Comparison of ENCODE assay signal across 11 cellular contexts in the genomic region with DNA sequence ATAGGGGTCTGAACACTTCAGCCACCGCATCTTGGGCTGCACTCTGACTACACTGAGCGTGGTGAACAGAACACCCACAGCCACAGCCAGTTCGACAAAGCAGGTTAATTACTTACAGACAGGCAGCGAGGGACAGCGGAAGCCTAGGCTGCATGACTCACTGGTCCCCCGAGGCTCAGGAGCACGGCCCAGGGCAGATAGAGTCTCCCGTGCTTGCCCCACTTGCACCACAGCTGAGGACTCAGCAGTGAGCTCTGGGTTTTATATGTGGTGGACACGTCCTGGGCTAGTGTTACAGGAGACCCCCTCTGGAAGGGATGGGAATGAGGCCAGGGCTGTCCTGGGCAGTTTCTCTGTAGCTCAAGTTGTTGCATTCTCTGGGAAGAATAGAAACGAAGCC. TPM values are rescaled to one million over a fixed set of nuclear protein-coding genes. Genes with fewer than 3 reads are reported as not detected.
DNase-seq lines count a peak whose midpoint lies in the region; FAIRE-seq and TF ChIP-seq lines count a peak whose summit lies in the region.
"Not testable (repeated sequence)": the region's sequence is repeated elsewhere in the genome, so short reads cannot be mapped to it uniquely, and the experiment has no call there.
"Had no signal": no experiment of that assay in that cellular context is flagged by ENCODE, and none has a peak within 500 bp of the region (broad histone marks: within the 10 kb centered on the region; RNA-seq: fewer than 3 reads in every experiment).

No MANE protein-coding gene starts in this region.

- H2BK15ac ChIP-seq in mesenchymal stem cell (ENCODE audit: low read depth, poor library complexity, severe bottlenecking) = not testable (repeated sequence)

- H3K4me1 Mint-ChIP-seq in MCF 10A (ENCODE audit: insufficient read depth, unreplicated experiment) = peaks cover 33% of the 10 kb centered on the region

- peak; percentile 77 for FAIRE-seq in RCC 7860 (lab: Jason Lieb, UNC)

- peaks cover 17% of the 10 kb centered on the region for H3K27me3 Mint-ChIP-seq in MCF 10A (ENCODE audit: insufficient read depth, unreplicated experiment)

- not testable (repeated sequence) for H3K23ac ChIP-seq in mesenchymal stem cell (ENCODE audit: low read length in 2 of 2)

- not testable (repeated sequence) for H4K8ac ChIP-seq in mesenchymal stem cell (ENCODE audit: low read length)

- not testable (repeated sequence) for BruUV-seq in MCF 10A (replicated peaks; lab: Mats Ljungman, UMichigan)

- H2BK120ac ChIP-seq in mesenchymal stem cell (ENCODE audit: low read depth, low read length) = not testable (repeated sequence)

- not testable (repeated sequence) for H3K9me3 ChIP-seq in mesenchymal stem cell (ENCODE audit: control insufficient read depth, low read length)

- not testable (repeated sequence) for TF ChIP-seq CTCF in MCF 10A (IDR thresholded peaks at IDR 0.05; ENCODE audit: unreplicated experiment); fibroblast of mammary gland (conservative IDR thresholded peaks at IDR 0.05; ENCODE audit: control insufficient read depth, insufficient read depth, low read depth, low read length)

- not testable (repeated sequence) for H3K79me1 ChIP-seq in mesenchymal stem cell (replicated peaks; ENCODE audit: low read length, poor library complexity, severe bottlenecking)

- H3K27ac ChIP-seq in mesenchymal stem cell (ENCODE audit: low read length, poor library complexity, severe bottlenecking) = not testable (repeated sequence)

- not testable (repeated sequence) for H3K4me3 Mint-ChIP-seq in MCF 10A (ENCODE audit: unreplicated experiment)

- not testable (repeated sequence) for H4K91ac ChIP-seq in mesenchymal stem cell (ENCODE audit: low read length)

- not testable (repeated sequence) for H3K4me3 ChIP-seq in fibroblast of mammary gland (ENCODE audit: control insufficient read depth, low read depth, low read length); mesenchymal stem cell (ENCODE audit: insufficient read depth in 1 of 2, low read depth in 1 of 2, low read length in 2 of 2)

- not testable (repeated sequence) for H3K9me3 Mint-ChIP-seq in MCF 10A (ENCODE audit: unreplicated experiment)

- 56% methylated on average over 8 of the region's 10 CpGs for WGBS in mesenchymal stem cell

- CTCF ChIA-PET in MCF 10A (lab: Yijun Ruan, JAX) = interaction anchor here (0.6 kb wide), 1 partner anchor 608 kb away, joined by 3 read pairs; no protein-coding TSS in a partner anchor

- not testable (repeated sequence) for H3K14ac ChIP-seq in mesenchymal stem cell (ENCODE audit: low read length in 2 of 2)

- H2AFZ ChIP-seq in mesenchymal stem cell (ENCODE audit: low read depth, low read length) = not testable (repeated sequence)

- peak overlapping the region; percentile 37 for H3K4me2 ChIP-seq in mesenchymal stem cell (ENCODE audit: low read length, poor library complexity, severe bottlenecking)

- DNase-seq in DMS53 (lab: John Stamatoyannopoulos, UW) = peak; percentile 17
- peak; percentile 49 for DNase-seq in HK-2 (ENCODE audit: unreplicated experiment)
- not testable (repeated sequence) for DNase-seq in RCC 7860 (ENCODE audit: low spot score); mesenchymal stem cell
- peak; percentile 60 for DNase-seq in MCF 10A (ENCODE audit: unreplicated experiment)
- DNase-seq in fibroblast of mammary gland (ENCODE audit: low read depth) = peak; percentile 47

- not testable (repeated sequence) for H3K36me3 ChIP-seq in mesenchymal stem cell (ENCODE audit: control insufficient read depth in 1 of 2, insufficient read depth in 2 of 2, low read depth in 1 of 2, low read length in 2 of 2)

- not testable (repeated sequence) for H3K36me3 Mint-ChIP-seq in MCF 10A (ENCODE audit: insufficient read depth, unreplicated experiment)

- not testable (repeated sequence) for H2BK5ac ChIP-seq in mesenchymal stem cell (ENCODE audit: low read depth, low read length, poor library complexity, severe bottlenecking)

- POLR2A ChIA-PET in MCF 10A (lab: Yijun Ruan, JAX) = interaction anchor here (1.4 to 3.2 kb wide), 2 partner anchors 18 to 22 kb away, joined by 3 to 57 read pairs; no protein-coding TSS in a partner anchor

- H3K4ac ChIP-seq in mesenchymal stem cell (ENCODE audit: low read depth in 1 of 2, low read length in 2 of 2) = not testable (repeated sequence)

- intact Hi-C loops in MCF 10A (cut with micrococcal nuclease) = loop anchor here (2.0 kb wide), 1 partner anchor 41 kb away; no protein-coding TSS in a partner anchor

- H3K27me3 ChIP-seq in mesenchymal stem cell (ENCODE audit: control insufficient read depth in 1 of 2, insufficient read depth in 1 of 2, low read length in 2 of 2) = peaks cover 43 to 75% of the 10 kb centered on the region in 2 experiments

- peaks cover 25% of the 10 kb centered on the region for H3K4me1 ChIP-seq in mesenchymal stem cell (ENCODE audit: control insufficient read depth, insufficient read depth, low read depth, low read length)

- not testable (repeated sequence) for H2BK12ac ChIP-seq in mesenchymal stem cell (ENCODE audit: low read length in 2 of 2)

- not testable (repeated sequence) for H3K18ac ChIP-seq in mesenchymal stem cell (ENCODE audit: low read depth in 1 of 2, low read length in 2 of 2)

- not testable (repeated sequence) for H3K9ac ChIP-seq in mesenchymal stem cell (ENCODE audit: low read length)

- H3K27ac Mint-ChIP-seq in MCF 10A (ENCODE audit: low read depth, unreplicated experiment) = not testable (repeated sequence)

- H2AK5ac ChIP-seq in mesenchymal stem cell (ENCODE audit: low read length, severe bottlenecking) = not testable (repeated sequence)

RNA-seq across cellular contexts. Expression of a gene that starts 5.8 kb away (rescaled TPM):
- not detected in 2 replicates for total RNA-seq in MCF 10A (2022)
- polyA plus RNA-seq in mesenchymal stem cell (2013, experiment 1 of 2) = not detected
- not detected for polyA plus RNA-seq in mesenchymal stem cell (2013, experiment 2 of 2)
- total RNA-seq: CD4-positive, CD25-positive, alpha-beta regulatory T cell; IMR-90; Peyer's patch; Right ventricle myocardium inferior; SJCRH30 had no signal
- polyA plus RNA-seq: CD4-positive, CD25-positive, alpha-beta regulatory T cell; IMR-90 had no signal
